1 cellular context compared by ENCODE assay signal in genomic region chrX:21933077-21933476, GRCh38.
TF ChIP-seq lines count a peak whose summit lies in the region.

No MANE protein-coding gene starts in this region.

TF ChIP-seq in HEK293, 187 proteins besides CTCF, POLR2A, EP300 and RAD21 (continued from another document):
- TF ChIP-seq ZNF280D (tag by site-specific recombination; IDR thresholded peaks at IDR 0.05) (no peak), ZNF10 (tag by site-specific recombination; IDR thresholded peaks at IDR 0.05) (peak; percentile 50; the same call in 1 of the 2 replicates), PRDM2 (tag by site-specific recombination; IDR thresholded peaks at IDR 0.05; ENCODE audit: borderline replicate concordance) (no peak)
